ENCODE assay signal across 11 cellular contexts in the genomic region with DNA sequence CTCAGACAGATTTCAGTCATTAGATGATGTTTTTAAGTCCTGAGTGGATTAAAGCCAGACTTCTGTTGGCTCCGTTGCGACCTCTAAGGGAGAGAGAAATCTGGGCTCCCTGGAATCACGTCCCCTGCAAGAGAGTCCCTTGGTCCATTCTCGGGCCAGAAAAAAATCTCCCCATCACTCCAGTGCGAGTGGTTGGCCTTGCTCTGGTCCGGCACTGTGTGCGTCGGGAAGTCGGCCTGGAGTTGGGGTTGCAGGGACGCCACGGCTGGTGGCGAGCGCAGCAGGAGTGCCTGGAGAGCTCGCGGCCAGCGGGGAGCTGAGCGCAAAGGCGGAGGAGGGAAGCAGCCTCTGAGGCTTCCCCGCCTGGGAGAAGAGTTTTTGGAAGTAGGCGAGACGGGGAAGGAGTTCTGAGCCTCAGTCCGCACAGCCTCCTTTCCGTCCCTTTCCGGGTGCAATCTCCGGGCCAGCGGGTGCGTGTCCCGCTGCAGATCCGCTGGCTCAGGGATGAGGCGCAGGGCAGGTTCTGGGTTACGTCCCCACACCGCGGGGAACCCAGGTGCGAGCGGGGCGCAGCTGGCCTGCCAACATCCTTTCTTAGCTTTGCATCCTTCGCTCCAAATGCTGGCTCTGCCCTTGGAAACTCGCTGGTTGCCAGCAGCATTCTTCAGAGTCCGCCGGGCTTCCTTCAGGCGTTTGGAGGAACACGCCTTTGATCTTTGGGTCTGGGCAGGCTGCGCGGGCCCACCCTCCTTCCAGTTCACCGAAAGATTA. TPM values are rescaled to one million over a fixed set of nuclear protein-coding genes. Genes with fewer than 3 reads are reported as not detected.
DNase-seq lines count a peak whose midpoint lies in the region; ATAC-seq and TF ChIP-seq lines count a peak whose summit lies in the region.
"Had no signal": no experiment of that assay in that cellular context is flagged by ENCODE, and none has a peak within 500 bp of the region (broad histone marks: within the 10 kb centered on the region; RNA-seq: fewer than 3 reads in every experiment).

No MANE protein-coding gene starts in this region.

- H3K36me3 ChIP-seq in HUES6 (ENCODE audit: control insufficient read depth, insufficient read depth, low read length) (no peaks in the 10 kb centered on the region), right lobe of liver (no peaks in the 10 kb centered on the region), subcutaneous abdominal adipose tissue (ENCODE audit: control insufficient read depth in 5 of 5, insufficient read depth in 5 of 5, low read length in 5 of 5) (no peaks in the 10 kb centered on the region)

- TF ChIP-seq POLR2A in right lobe of liver (IDR thresholded peaks at IDR 0.05), result no peak

- no peak overlapping the region for H3K27ac Mint-ChIP-seq in endothelial cell (ENCODE audit: unreplicated experiment)
- H3K27ac Mint-ChIP-seq: activated T-cell treated with anti-CD3 and anti-CD28 coated beads, Interleukin-2, amount 50 U/mL, for 72 hours had no signal

- H3K9ac ChIP-seq in HUES6 (ENCODE audit: low read length), result no peak overlapping the region
- H3K9ac ChIP-seq in subcutaneous abdominal adipose tissue (ENCODE audit: low read length in 5 of 5), result no peak overlapping the region

- H3K4me3 Mint-ChIP-seq in endothelial cell (ENCODE audit: unreplicated experiment), result no peak overlapping the region
- H3K4me3 Mint-ChIP-seq: activated T-cell treated with anti-CD3 and anti-CD28 coated beads, Interleukin-2, amount 50 U/mL, for 72 hours had no signal

- no peaks in the 10 kb centered on the region for H3K9me3 Mint-ChIP-seq in endothelial cell (ENCODE audit: unreplicated experiment)
- H3K9me3 Mint-ChIP-seq: activated T-cell treated with anti-CD3 and anti-CD28 coated beads, Interleukin-2, amount 50 U/mL, for 72 hours had no signal

- no peaks in the 10 kb centered on the region for H3K36me3 Mint-ChIP-seq in endothelial cell (ENCODE audit: low read depth, unreplicated experiment)

- H3K9me3 ChIP-seq in HUES6 (ENCODE audit: control insufficient read depth, insufficient read depth, low read depth, low read length), result no peaks in the 10 kb centered on the region
- H3K9me3 ChIP-seq in right lobe of liver, result no peaks in the 10 kb centered on the region
- H3K9me3 ChIP-seq in subcutaneous abdominal adipose tissue (ENCODE audit: control insufficient read depth in 5 of 5, low read length in 5 of 5), result no peaks in the 10 kb centered on the region

- DNase-seq in endothelial cell (ENCODE audit: low spot score) (peak; percentile 29), right lobe of liver (no peak), NCI-H1930 (lab: John Stamatoyannopoulos, UW) (no peak), hippocampal formation (lab: John Stamatoyannopoulos, UW) (no peak), occipital lobe (lab: John Stamatoyannopoulos, UW) (no peak)
- no peak for DNase-seq in stimulated activated CD4-positive, alpha-beta T cell treated with anti-CD3 and anti-CD28 coated beads, Interleukin-12 subunit alpha, Interleukin-12 subunit beta, amount 100 ng/mL, for 4 hours
- DNase-seq: activated T-cell treated with anti-CD3 and anti-CD28 coated beads, Interleukin-2, amount 50 U/mL, for 72 hours; SIG-M5 had no signal

- H3K27me3 Mint-ChIP-seq in endothelial cell (ENCODE audit: unreplicated experiment), result peaks cover 30% of the 10 kb centered on the region

- peaks cover 15% of the 10 kb centered on the region for H3K4me1 Mint-ChIP-seq in endothelial cell (ENCODE audit: unreplicated experiment)

- peak in 3 of 4 donors; percentile 21 to 31 (median 21) for ATAC-seq in right lobe of liver
- ATAC-seq: activated T-cell treated with anti-CD3 and anti-CD28 coated beads, Interleukin-2, amount 50 U/mL, for 72 hours; GM12878 had no signal

- no peak for TF ChIP-seq CTCF in endothelial cell (IDR thresholded peaks at IDR 0.05; ENCODE audit: unreplicated experiment)
- no peak for TF ChIP-seq CTCF in right lobe of liver (IDR thresholded peaks at IDR 0.05)

- WGBS in right lobe of liver (ENCODE audit: insufficient coverage, low coverage, low lambda C conversion rate, missing lambda C conversion rate), result 4% methylated on average over 19 of the region's 45 CpGs

- H3K4me3 ChIP-seq in HUES6 (ENCODE audit: low read depth, low read length) (peak overlapping the region; percentile 66), right lobe of liver (no peak overlapping the region), subcutaneous abdominal adipose tissue (ENCODE audit: low read depth in 1 of 5, low read length in 5 of 5) (peak overlapping the region in 4 of 5 donors; percentile 21 to 51 (median 23))
- H3K4me3 ChIP-seq: GM12878 had no signal

- H3K4me1 ChIP-seq in HUES6 (ENCODE audit: control insufficient read depth, insufficient read depth, low read length), result peaks cover 22% of the 10 kb centered on the region
- H3K4me1 ChIP-seq in right lobe of liver, result peaks cover 0 to 17% (median 2%) of the 10 kb centered on the region in 4 donors
- peaks cover 0 to 20% (median 17%) of the 10 kb centered on the region in 5 donors for H3K4me1 ChIP-seq in subcutaneous abdominal adipose tissue (ENCODE audit: control insufficient read depth in 5 of 5, insufficient read depth in 5 of 5, low read length in 5 of 5)

- intact Hi-C loops in right lobe of liver (cut with DNase I), result no loop called here

- H3K27ac ChIP-seq in HUES6 (ENCODE audit: low read depth, low read length) (no peak overlapping the region), right lobe of liver (no peak overlapping the region), subcutaneous abdominal adipose tissue (ENCODE audit: low read depth, low read length) (no peak overlapping the region)

- H3K27me3 ChIP-seq in HUES6 (ENCODE audit: control insufficient read depth, insufficient read depth, low read length), result peaks cover 83% of the 10 kb centered on the region
- peaks cover 18 to 35% of the 10 kb centered on the region in 2 donors for H3K27me3 ChIP-seq in right lobe of liver
- H3K27me3 ChIP-seq in subcutaneous abdominal adipose tissue (ENCODE audit: control insufficient read depth in 5 of 5, insufficient read depth in 4 of 5, low read length in 5 of 5), result peaks cover 43 to 67% (median 53%) of the 10 kb centered on the region in 5 donors

RNA-seq across cellular contexts. Expression of gene TCF21, which starts 6.8 kb away (rescaled TPM):
- total RNA-seq in endothelial cell (ENCODE audit: unreplicated experiment) (not detected), right lobe of liver (1 to 10 TPM in 3 of 6 experiments, under 1 TPM in 3; 0.46 to 1.5 (median 0.99) TPM), occipital lobe (not detected)
- total RNA-seq: activated T-cell treated with anti-CD3 and anti-CD28 coated beads, Interleukin-2, amount 50 U/mL, for 72 hours had no signal

RNA-seq across cellular contexts. Expression of gene TBPL1, which starts 57.3 kb away (rescaled TPM):
- total RNA-seq in endothelial cell (ENCODE audit: unreplicated experiment), result 40.0 TPM
- total RNA-seq in right lobe of liver, result 10 to 100 TPM in 2 of 6 experiments, 1 to 10 TPM in 4; 6.0 to 11.5 (median 9.4) TPM
- total RNA-seq in occipital lobe, result 41.0 TPM

Comparison
In these comparisons a context has a peak if more than half of its experiments do, and no peak if none do; other contexts are left out.
1. H3K4me3 ChIP-seq: peak in HUES6 (single experiment) and subcutaneous abdominal adipose tissue (4 of 5); none in right lobe of liver (0 of 3).